14 cellular contexts compared by ENCODE assay signal in genomic region chr5:40165789-40166728, GRCh38.
DNase-seq lines count a peak whose midpoint lies in the region; ATAC-seq, FAIRE-seq and TF ChIP-seq lines count a peak whose summit lies in the region.
"Had no signal": no experiment of that assay in that cellular context is flagged by ENCODE, and none has a peak within 500 bp of the region (broad histone marks: within the 10 kb centered on the region; RNA-seq: fewer than 3 reads in every experiment).

No MANE protein-coding gene starts in this region.

- no peak overlapping the region; the same call in 1 of the 2 replicates for H3K4ac ChIP-seq in IMR-90 (ENCODE audit: low read depth, low read length)

- H4K8ac ChIP-seq in IMR-90 (ENCODE audit: low read depth in 2 of 2, low read length in 2 of 2): no peak overlapping the region

- BruUV-seq in IMR-90 (replicated peaks; lab: Mats Ljungman, UMichigan): no TSS peak

- no peak overlapping the region for H2BK5ac ChIP-seq in IMR-90 (ENCODE audit: low read depth, low read length, poor library complexity, severe bottlenecking)

- intact Hi-C loops in IMR-90 (cut with micrococcal nuclease) (loop anchor here (5.0 to 10.0 kb wide), 2 partner anchors 451 to 521 kb away; no protein-coding TSS in a partner anchor), transverse colon (cut with DNase I; ENCODE audit: low total_unique reads) (no loop called here)

- no peak overlapping the region for H2AK9ac ChIP-seq in IMR-90 (replicated peaks; ENCODE audit: low read depth, low read length, poor library complexity)

- in situ Hi-C loops in IMR-90 (cut with MboI; ENCODE audit: low sequenced_read_pairs) (no loop called here), transverse colon (cut with MboI; ENCODE audit: low pct_ligation_motif_present in 1 of 4, low pct_unique_long_range_greater_than_20kb in 1 of 4, low sequenced_read_pairs in 3 of 4) (no loop called here)

- H3K9me1 ChIP-seq in IMR-90 (ENCODE audit: insufficient read depth, low read length): no peaks in the 10 kb centered on the region

- H3K4me2 ChIP-seq in IMR-90 (ENCODE audit: low read depth, low read length): no peak overlapping the region

- dilution Hi-C loops in IMR-90 (cut with HindIII; ENCODE audit: low sequenced_read_pairs, unreplicated experiment): no loop called here

- H2AFZ ChIP-seq in IMR-90 (replicated peaks; ENCODE audit: low read length, poor library complexity): no peak overlapping the region

- H3K23ac ChIP-seq in IMR-90 (ENCODE audit: low read depth, low read length): no peak overlapping the region

- H2BK120ac ChIP-seq in IMR-90 (ENCODE audit: low read depth, low read length): no peak overlapping the region

- no peak overlapping the region for H2AK5ac ChIP-seq in IMR-90 (ENCODE audit: low read depth, low read length)

- H3K4me1 Mint-ChIP-seq in activated CD8-positive, alpha-beta memory T cell treated with anti-CD3 and anti-CD28 coated beads, Interleukin-2, amount 10 ng/mL, durations not matched to agents 7 days and 5 days: no peaks in the 10 kb centered on the region
- H3K4me1 Mint-ChIP-seq in chondrocyte (ENCODE audit: low read depth) (no peaks in the 10 kb centered on the region), nephron progenitor cell (peaks cover 5% of the 10 kb centered on the region)

- peak; percentile 53 for TF ChIP-seq RAD21 in IMR-90 (IDR thresholded peaks at IDR 0.05; ENCODE audit: low read length)

- no peak for TF ChIP-seq EP300 in transverse colon (IDR thresholded peaks at IDR 0.05; ENCODE audit: low read depth)

- CTCF ChIA-PET in activated CD8-positive, alpha-beta memory T cell treated with anti-CD3 and anti-CD28 coated beads, Interleukin-2, amount 10 ng/mL, durations not matched to agents 7 days and 5 days (lab: Charles Lee): interaction anchor here (0.7 to 1.1 kb wide), 3 partner anchors 217 to 586 kb away, joined by 3 read pairs; no protein-coding TSS in a partner anchor
- CTCF ChIA-PET in IMR-90 (lab: Yijun Ruan, JAX): interaction anchor here (0.6 to 1.4 kb wide), 7 partner anchors 8 to 520 kb away, joined by 3 to 4 read pairs (median 3); no protein-coding TSS in a partner anchor

- no peak overlapping the region for H2BK20ac ChIP-seq in IMR-90 (ENCODE audit: low read depth, low read length)

- H4K5ac ChIP-seq in IMR-90 (ENCODE audit: low read depth, low read length): no peak overlapping the region

- H3K4me1 ChIP-seq in IMR-90 (ENCODE audit: control insufficient read depth, insufficient read depth, low read length): no peaks in the 10 kb centered on the region
- H3K4me1 ChIP-seq in transverse colon: no peaks in the 10 kb centered on the region
- H3K4me1 ChIP-seq: gastrocnemius medialis had no signal

- H3K36me3 ChIP-seq in IMR-90 (ENCODE audit: control insufficient read depth, insufficient read depth, low read length) (no peaks in the 10 kb centered on the region), transverse colon (no peaks in the 10 kb centered on the region)
- H3K36me3 ChIP-seq: cardiac muscle cell, gastrocnemius medialis had no signal

- POLR2A ChIA-PET in IMR-90 (lab: Charles Lee; ENCODE audit: unreplicated experiment): no interaction called here

- H3K56ac ChIP-seq in IMR-90 (ENCODE audit: extremely low read depth, insufficient read depth, low read length): no peak overlapping the region

- H3K27me3 ChIP-seq in IMR-90 (ENCODE audit: control insufficient read depth, insufficient read depth, low read length) (no peaks in the 10 kb centered on the region), transverse colon (no peaks in the 10 kb centered on the region)
- H3K27me3 ChIP-seq: cardiac muscle cell, gastrocnemius medialis had no signal

- H3K27me3 Mint-ChIP-seq in activated CD8-positive, alpha-beta memory T cell treated with anti-CD3 and anti-CD28 coated beads, Interleukin-2, amount 10 ng/mL, durations not matched to agents 7 days and 5 days: no peaks in the 10 kb centered on the region
- H3K27me3 Mint-ChIP-seq in chondrocyte (ENCODE audit: low read depth): peaks cover 14% of the 10 kb centered on the region
- peaks cover 8% of the 10 kb centered on the region for H3K27me3 Mint-ChIP-seq in nephron progenitor cell (ENCODE audit: low read depth, poor library complexity)

- H3K27ac ChIP-seq in IMR-90 (ENCODE audit: insufficient read depth, low read length): no peak overlapping the region
- no peak overlapping the region for H3K27ac ChIP-seq in transverse colon
- H3K27ac ChIP-seq: cardiac muscle cell, gastrocnemius medialis had no signal

- DNase-seq in activated CD8-positive, alpha-beta memory T cell treated with anti-CD3 and anti-CD28 coated beads, Interleukin-2, amount 10 ng/mL, durations not matched to agents 7 days and 5 days: peak; percentile 43
- DNase-seq in activated CD8-positive, alpha-beta memory T cell treated with anti-CD3 and anti-CD28 coated beads, Interleukin-2, amount 50 U/mL, for 4 hours: no peak
- DNase-seq in IMR-90: peak; percentile 19
- no peak for DNase-seq in chondrocyte (ENCODE audit: low spot score)
- DNase-seq in nephron progenitor cell: peak; percentile 9
- DNase-seq in transverse colon: no peak
- DNase-seq in RCC 7860 (ENCODE audit: low spot score): no peak
- DNase-seq: gastrocnemius medialis, mesenchymal stem cell, NCI-H187 treated with DMSO at 0.1 percent for 48 hours had no signal

- TF ChIP-seq POLR2A in IMR-90 (IDR thresholded peaks at IDR 0.05; ENCODE audit: low read depth, low read length) (no peak), transverse colon (IDR thresholded peaks at IDR 0.05) (no peak)

- no peaks in the 10 kb centered on the region for H3K79me1 ChIP-seq in IMR-90 (ENCODE audit: low read depth in 1 of 2, low read length in 2 of 2)

- no peak overlapping the region for H4K91ac ChIP-seq in IMR-90 (ENCODE audit: insufficient read depth, low read depth, low read length)

- no peak overlapping the region for H3K27ac Mint-ChIP-seq in activated CD8-positive, alpha-beta memory T cell treated with anti-CD3 and anti-CD28 coated beads, Interleukin-2, amount 10 ng/mL, durations not matched to agents 7 days and 5 days
- H3K27ac Mint-ChIP-seq in chondrocyte (ENCODE audit: unreplicated experiment) (no peak overlapping the region), nephron progenitor cell (no peak overlapping the region)
- H3K27ac Mint-ChIP-seq: T-helper 2 cell treated with Interferon-gamma antibody and Interleukin-4, amounts not matched to agents 5 μg/mL and 100 μg/mL, for 36 hours had no signal

- peaks cover 13% of the 10 kb centered on the region for H3K36me3 Mint-ChIP-seq in activated CD8-positive, alpha-beta memory T cell treated with anti-CD3 and anti-CD28 coated beads, Interleukin-2, amount 10 ng/mL, durations not matched to agents 7 days and 5 days
- H3K36me3 Mint-ChIP-seq in chondrocyte (ENCODE audit: low read depth) (peaks cover 3% of the 10 kb centered on the region), nephron progenitor cell (ENCODE audit: low read depth) (no peaks in the 10 kb centered on the region)

- H3K9ac ChIP-seq in IMR-90 (ENCODE audit: low read depth, low read length): no peak overlapping the region

- H3K4me3 ChIP-seq in IMR-90 (ENCODE audit: insufficient read depth, low read depth, low read length) (no peak overlapping the region), transverse colon (no peak overlapping the region)
- H3K4me3 ChIP-seq: cardiac muscle cell, gastrocnemius medialis had no signal

- peaks cover 8% of the 10 kb centered on the region for H3K9me3 Mint-ChIP-seq in activated CD8-positive, alpha-beta memory T cell treated with anti-CD3 and anti-CD28 coated beads, Interleukin-2, amount 10 ng/mL, durations not matched to agents 7 days and 5 days (ENCODE audit: low read depth)
- H3K9me3 Mint-ChIP-seq in chondrocyte (ENCODE audit: low read depth): peaks cover 17% of the 10 kb centered on the region
- H3K9me3 Mint-ChIP-seq in nephron progenitor cell: peaks cover 23% of the 10 kb centered on the region

- H2BK15ac ChIP-seq in IMR-90 (ENCODE audit: low read depth, low read length): no peak overlapping the region

- no peak for ATAC-seq in activated CD8-positive, alpha-beta memory T cell treated with anti-CD3 and anti-CD28 coated beads, Interleukin-2, amount 10 ng/mL, durations not matched to agents 7 days and 5 days
- no peak for ATAC-seq in IMR-90 (ENCODE audit: low read depth)
- ATAC-seq in HG02623 (IDR thresholded peaks at IDR 0.05; ENCODE audit: unreplicated experiment): no peak
- ATAC-seq: gastrocnemius medialis had no signal

- H3K18ac ChIP-seq in IMR-90 (ENCODE audit: low read depth, low read length): no peak overlapping the region; the same call in 1 of the 2 replicates

- no peak for FAIRE-seq in RCC 7860 (lab: Jason Lieb, UNC)
- FAIRE-seq: G401.6 had no signal

- TF ChIP-seq CTCF in IMR-90 (conservative IDR thresholded peaks at IDR 0.05; ENCODE audit: low read depth, low read length): peak; percentile 27; the same call in 1 of the 2 replicates
- peak; percentile 34 for TF ChIP-seq CTCF in chondrocyte (IDR thresholded peaks at IDR 0.05)
- no peak for TF ChIP-seq CTCF in nephron progenitor cell (IDR thresholded peaks at IDR 0.05)
- no peak for TF ChIP-seq CTCF in transverse colon (IDR thresholded peaks at IDR 0.05)

- no peak overlapping the region for H3K14ac ChIP-seq in IMR-90 (replicated peaks; ENCODE audit: low read depth, low read length)

- WGBS in IMR-90 (ENCODE audit: extremely low coverage in 2 of 2, insufficient read length in 1 of 2), 2 experiments: no CpG with 5 or more reads among the region's 7 CpGs
- 71 to 96% methylated on average over 3 to 7 of the region's 7 CpGs for whole genome bisulfite sequencing in transverse colon (ENCODE audit: low coverage in 1 of 2), 2 donors

- no peak overlapping the region for H3K4me3 Mint-ChIP-seq in activated CD8-positive, alpha-beta memory T cell treated with anti-CD3 and anti-CD28 coated beads, Interleukin-2, amount 10 ng/mL, durations not matched to agents 7 days and 5 days
- H3K4me3 Mint-ChIP-seq in chondrocyte (ENCODE audit: unreplicated experiment) (no peak overlapping the region), nephron progenitor cell (no peak overlapping the region)
- H3K4me3 Mint-ChIP-seq: T-helper 2 cell treated with Interferon-gamma antibody and Interleukin-4, amounts not matched to agents 5 μg/mL and 100 μg/mL, for 36 hours had no signal

- H4K20me1 ChIP-seq in IMR-90 (ENCODE audit: insufficient read depth, low read length): no peaks in the 10 kb centered on the region

- H3K9me3 ChIP-seq in IMR-90 (ENCODE audit: control insufficient read depth, insufficient read depth, low read length) (no peaks in the 10 kb centered on the region), transverse colon (peaks cover 5 to 6% of the 10 kb centered on the region in 2 donors)
- H3K9me3 ChIP-seq: gastrocnemius medialis had no signal

TF ChIP-seq in IMR-90, 13 proteins besides CTCF, POLR2A, EP300 and RAD21:
- TF ChIP-seq CHD1 (IDR thresholded peaks at IDR 0.05; ENCODE audit: low read depth, low read length) (no peak), SMC3 (IDR thresholded peaks at IDR 0.05; ENCODE audit: low read depth, low read length) (0 out of 2 replicates have a peak, but pooled peaks have one; percentile 14)

Comparison
In these comparisons a context has a peak if more than half of its experiments do, and no peak if none do; other contexts are left out.
1. DNase-seq: peak in activated CD8-positive, alpha-beta memory T cell treated with anti-CD3 and anti-CD28 coated beads, Interleukin-2, amount 10 ng/mL, durations not matched to agents 7 days and 5 days (single experiment), IMR-90 (single experiment) and nephron progenitor cell (single experiment); none in activated CD8-positive, alpha-beta memory T cell treated with anti-CD3 and anti-CD28 coated beads, Interleukin-2, amount 50 U/mL, for 4 hours (single experiment), chondrocyte (single experiment), transverse colon (single experiment) and RCC 7860 (single experiment).
2. CTCF ChIP-seq: peak in IMR-90 (single experiment) and chondrocyte (single experiment); none in nephron progenitor cell (single experiment) and transverse colon (0 of 5).